ENCODE assay signal across 16 cellular contexts in genomic region chr14:100588671-100589070, GRCh38. TPM values are rescaled to one million over a fixed set of nuclear protein-coding genes. Genes with fewer than 3 reads are reported as not detected.
DNase-seq lines count a peak whose midpoint lies in the region; ATAC-seq, FAIRE-seq and TF ChIP-seq lines count a peak whose summit lies in the region.
"Had no signal": no experiment of that assay in that cellular context is flagged by ENCODE, and none has a peak within 500 bp of the region (broad histone marks: within the 10 kb centered on the region; RNA-seq: fewer than 3 reads in every experiment).

No MANE protein-coding gene starts in this region.

- H3K79me2 ChIP-seq in DND-41 (ENCODE audit: insufficient read depth, low read length) (no peaks in the 10 kb centered on the region), astrocyte (ENCODE audit: insufficient read depth, low read length) (no peaks in the 10 kb centered on the region)

- peaks cover 2% of the 10 kb centered on the region for H3K36me3 Mint-ChIP-seq in astrocyte (ENCODE audit: low read depth, unreplicated experiment)
- no peaks in the 10 kb centered on the region for H3K36me3 Mint-ChIP-seq in nephron progenitor cell (ENCODE audit: low read depth)

- TF ChIP-seq CTCF in DND-41 (IDR thresholded peaks at IDR 0.05; ENCODE audit: borderline replicate concordance, extremely low read depth, low read length, poor library complexity, severe bottlenecking), result no peak
- TF ChIP-seq CTCF in astrocyte (IDR thresholded peaks at IDR 0.05; ENCODE audit: insufficient read depth, low read depth, low read length), result no peak
- no peak for TF ChIP-seq CTCF in nephron progenitor cell (IDR thresholded peaks at IDR 0.05)

- H3K4me2 ChIP-seq in BLaER1, result peak overlapping the region; percentile 100
- no peak overlapping the region for H3K4me2 ChIP-seq in DND-41 (ENCODE audit: insufficient read depth, low read length)
- no peak overlapping the region for H3K4me2 ChIP-seq in astrocyte (ENCODE audit: low read length)

- H3K4me1 ChIP-seq in BLaER1 (peaks cover 41% of the 10 kb centered on the region), DND-41 (ENCODE audit: insufficient read depth, low read length) (peaks cover 34% of the 10 kb centered on the region), astrocyte (ENCODE audit: insufficient read depth, low read length) (peaks cover 5% of the 10 kb centered on the region)
- H3K4me1 ChIP-seq: uterus had no signal

- H2AFZ ChIP-seq in DND-41 (ENCODE audit: low read depth, low read length) (no peak overlapping the region), astrocyte (ENCODE audit: low read depth, low read length) (no peak overlapping the region)

- H3K4me3 ChIP-seq in BLaER1 (no peak overlapping the region), DND-41 (ENCODE audit: low read depth in 1 of 2, low read length in 2 of 2) (no peak overlapping the region), astrocyte (ENCODE audit: insufficient read depth, low read depth, low read length) (no peak overlapping the region)
- H3K4me3 ChIP-seq: skin epidermis, uterus had no signal

- H3K27me3 ChIP-seq in BLaER1 (peaks cover 20% of the 10 kb centered on the region), DND-41 (ENCODE audit: insufficient read depth, low read length, poor library complexity) (no peaks in the 10 kb centered on the region), astrocyte (ENCODE audit: insufficient read depth, low read length) (peaks cover 12% of the 10 kb centered on the region)
- H3K27me3 ChIP-seq: uterus had no signal

- H3K36me3 ChIP-seq in BLaER1, result no peaks in the 10 kb centered on the region
- H3K36me3 ChIP-seq in DND-41 (ENCODE audit: insufficient read depth, low read length), result no peaks in the 10 kb centered on the region
- no peaks in the 10 kb centered on the region for H3K36me3 ChIP-seq in astrocyte (ENCODE audit: insufficient read depth, low read length)
- H3K36me3 ChIP-seq: uterus had no signal

- no peak for FAIRE-seq in astrocyte (lab: Jason Lieb, UNC)

- no peak for DNase-seq in DND-41
- no peak for DNase-seq in astrocyte (ENCODE audit: low read depth)
- DNase-seq in nephron progenitor cell, result peak; percentile 3
- no peak for DNase-seq in NCI-H146 (lab: John Stamatoyannopoulos, UW)
- no peak for DNase-seq in NCI-H128 (lab: John Stamatoyannopoulos, UW; ENCODE audit: unreplicated experiment)
- DNase-seq in stimulated activated CD8-positive, alpha-beta memory T cell treated with anti-CD3 and anti-CD28 coated beads, Interleukin-4, amount 100 ng/mL, for 48 hours, result no peak
- DNase-seq: activated gamma-delta T cell; H9; mammary epithelial cell; NK-92 treated with Interleukin-12 subunit alpha and Interleukin-12 subunit beta, amount 100 ng/mL, for 24 hours; SHP77; T-helper 9 cell had no signal

- H3K4me3 Mint-ChIP-seq in astrocyte (ENCODE audit: unreplicated experiment) (peak overlapping the region; percentile 25), nephron progenitor cell (peak overlapping the region; percentile 57)

- H3K27me3 Mint-ChIP-seq in astrocyte (ENCODE audit: low read depth, unreplicated experiment) (peaks cover 70% of the 10 kb centered on the region), nephron progenitor cell (ENCODE audit: low read depth, poor library complexity) (peaks cover 56% of the 10 kb centered on the region)

- H3K27ac ChIP-seq in BLaER1 (no peak overlapping the region), DND-41 (ENCODE audit: low read length) (peak overlapping the region; percentile 68), astrocyte (ENCODE audit: low read depth, low read length) (no peak overlapping the region)
- H3K27ac ChIP-seq: skin epidermis, uterus had no signal

- H3K27ac Mint-ChIP-seq in astrocyte (ENCODE audit: unreplicated experiment) (no peak overlapping the region), nephron progenitor cell (no peak overlapping the region)
- H3K27ac Mint-ChIP-seq: H9; stimulated activated naive CD8-positive, alpha-beta T cell treated with anti-CD3 and anti-CD28 coated beads, Interleukin-15, Interleukin-2, amounts not matched to agents 100 ng/mL and 50 ng/mL, for 24 hours had no signal

- H3K9me3 Mint-ChIP-seq in astrocyte (ENCODE audit: unreplicated experiment), result peaks cover 3% of the 10 kb centered on the region
- H3K9me3 Mint-ChIP-seq in nephron progenitor cell, result no peaks in the 10 kb centered on the region
- H3K9me3 Mint-ChIP-seq: H9; stimulated activated naive CD8-positive, alpha-beta T cell treated with anti-CD3 and anti-CD28 coated beads, Interleukin-15, Interleukin-2, amounts not matched to agents 100 ng/mL and 50 ng/mL, for 24 hours had no signal

- H4K20me1 ChIP-seq in BLaER1 (peaks cover 13% of the 10 kb centered on the region; the same call in 1 of the 2 replicates), DND-41 (ENCODE audit: insufficient read depth, low read length) (no peaks in the 10 kb centered on the region), astrocyte (ENCODE audit: insufficient read depth, low read length) (no peaks in the 10 kb centered on the region)

- ATAC-seq in DND-41 (ENCODE audit: insufficient read depth, low read depth), result no peak

- H3K9me3 ChIP-seq in BLaER1 (no peaks in the 10 kb centered on the region), DND-41 (ENCODE audit: insufficient read depth, low read length, severe bottlenecking) (no peaks in the 10 kb centered on the region), astrocyte (ENCODE audit: insufficient read depth, low read depth, low read length) (no peaks in the 10 kb centered on the region)
- H3K9me3 ChIP-seq: uterus had no signal

- H3K9ac ChIP-seq in BLaER1 (no peak overlapping the region), DND-41 (ENCODE audit: low read depth, low read length) (peak overlapping the region; percentile 21; the same call in 1 of the 2 replicates), astrocyte (ENCODE audit: low read length) (no peak overlapping the region)

- no peaks in the 10 kb centered on the region for H3K4me1 Mint-ChIP-seq in astrocyte (ENCODE audit: low read depth, unreplicated experiment)
- peaks cover 18% of the 10 kb centered on the region for H3K4me1 Mint-ChIP-seq in nephron progenitor cell

RNA-seq across cellular contexts. Expression of gene BEGAIN, which starts 1.5 kb away (rescaled TPM):
- 0.54 and 0.89 TPM in 2 replicates for total RNA-seq in astrocyte
